Comparison of ENCODE assay signal across 9 cellular contexts in the genomic region with DNA sequence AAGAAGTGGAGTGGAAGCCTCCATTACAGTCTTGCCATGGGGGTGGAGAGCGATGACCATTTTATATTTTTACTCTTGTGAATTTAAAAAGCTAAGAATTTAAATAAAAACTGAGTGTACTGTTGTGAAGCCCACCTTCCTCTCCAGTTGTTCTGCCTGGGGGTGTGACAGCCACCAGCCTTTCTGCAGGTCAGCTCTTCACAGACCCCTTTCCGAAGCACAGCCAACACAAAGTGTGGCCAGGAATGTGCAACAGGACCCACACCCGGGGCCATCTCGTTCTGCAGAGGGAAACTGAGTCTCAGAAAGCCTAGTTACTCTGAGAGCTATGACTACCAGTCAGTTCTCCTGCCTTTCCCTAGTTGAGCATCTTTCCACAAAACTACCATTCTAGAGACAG. TPM values are rescaled to one million over a fixed set of nuclear protein-coding genes. Genes with fewer than 3 reads are reported as not detected.
DNase-seq lines count a peak whose midpoint lies in the region; ATAC-seq and TF ChIP-seq lines count a peak whose summit lies in the region.
"Had no signal": no experiment of that assay in that cellular context is flagged by ENCODE, and none has a peak within 500 bp of the region (broad histone marks: within the 10 kb centered on the region; RNA-seq: fewer than 3 reads in every experiment).

No MANE protein-coding gene starts in this region.

- TF ChIP-seq CTCF in 22Rv1 (IDR thresholded peaks at IDR 0.05): no peak
- no peak for TF ChIP-seq CTCF in HCT116 (IDR thresholded peaks at IDR 0.05 in 2 of 3, conservative IDR thresholded peaks at IDR 0.05 in 1 of 3; ENCODE audit: borderline replicate concordance in 1 of 3, insufficient read depth in 1 of 3, low read depth in 2 of 3, low read length in 2 of 3)
- no peak for TF ChIP-seq CTCF in ascending aorta (IDR thresholded peaks at IDR 0.05)

- no peaks in the 10 kb centered on the region for H3K9me3 ChIP-seq in HCT116 (ENCODE audit: control insufficient read depth in 1 of 2, insufficient read depth in 1 of 2, low read depth in 1 of 2, low read length in 2 of 2)
- H3K9me3 ChIP-seq in ascending aorta: no peaks in the 10 kb centered on the region
- H3K9me3 ChIP-seq in mesodermal cell (ENCODE audit: control insufficient read depth, low read length): no peaks in the 10 kb centered on the region

- POLR2A ChIA-PET in HCT116 (lab: Charles Lee): no interaction called here

- intact Hi-C loops in HCT116 (cut with micrococcal nuclease) (no loop called here), ascending aorta (cut with DNase I) (loop anchor here (5.0 kb wide), 3 partner anchors 284 to 424 kb away; a partner anchor contains a TSS)

- H3K79me2 ChIP-seq in HCT116 (ENCODE audit: insufficient read depth, low read length): peaks cover 59% of the 10 kb centered on the region

- RAD21 ChIA-PET in HCT116 (lab: Charles Lee; ENCODE audit: low non-redundant PET in 1 of 2, low total read pairs in 2 of 2, uncharacterized antibody in 2 of 2, unreplicated experiment in 2 of 2): no interaction called here

- ATAC-seq in HCT116: no peak
- no peak for ATAC-seq in HG03457 (IDR thresholded peaks at IDR 0.05; ENCODE audit: unreplicated experiment)

- DNase-seq in HCT116 (ENCODE audit: low read depth, low spot score) (no peak), ascending aorta (ENCODE audit: low spot score in 2 of 2) (peak in 1 of 2 donors; percentile 58), NCI-H128 (lab: John Stamatoyannopoulos, UW; ENCODE audit: unreplicated experiment) (no peak), NCI-H774 (lab: John Stamatoyannopoulos, UW) (no peak), NCI-H524 treated with DMSO at 0.1 percent for 48 hours (lab: John Stamatoyannopoulos, UW) (no peak)
- DNase-seq: NCI-H510A had no signal

- peak overlapping the region; percentile 94 for H3K9ac ChIP-seq in HCT116 (ENCODE audit: low read length)

- H3K27ac ChIP-seq in 22Rv1: peak overlapping the region; percentile 77; the same call in 1 of the 2 replicates
- H3K27ac ChIP-seq in HCT116 (ENCODE audit: low read depth, low read length): no peak overlapping the region
- no peak overlapping the region for H3K27ac ChIP-seq in ascending aorta
- no peak overlapping the region for H3K27ac ChIP-seq in mesodermal cell (ENCODE audit: low read depth, low read length, severe bottlenecking)

- H3K4me2 ChIP-seq in HCT116 (ENCODE audit: low read length): peak overlapping the region; percentile 96

- 88 to 94% methylated on average over 3 of the region's 4 CpGs for WGBS in mesodermal cell (ENCODE audit: insufficient coverage in 2 of 2), 2 experiments

- no peak overlapping the region for H2AFZ ChIP-seq in HCT116 (ENCODE audit: low read depth, low read length, poor library complexity, severe bottlenecking)

- H3K4me3 ChIP-seq in HCT116 (replicated peaks in 1 of 2; ENCODE audit: low read depth in 1 of 2, low read length in 2 of 2) (peak overlapping the region; percentile 91 to 93), ascending aorta (peak overlapping the region; percentile 90 to 94), mesodermal cell (ENCODE audit: extremely low read depth, insufficient read depth, low read length, poor library complexity, severe bottlenecking) (peak overlapping the region; percentile 92)

- BruUV-seq in HCT116 (replicated peaks; lab: Mats Ljungman, UMichigan): TSS peak; percentile 54

- no peaks in the 10 kb centered on the region for H3K27me3 ChIP-seq in HCT116 (ENCODE audit: insufficient read depth, low read length)
- no peaks in the 10 kb centered on the region for H3K27me3 ChIP-seq in ascending aorta

- no peaks in the 10 kb centered on the region for H3K9me2 ChIP-seq in HCT116 (ENCODE audit: insufficient read depth)

- TF ChIP-seq RAD21 in HCT116 (IDR thresholded peaks at IDR 0.05; ENCODE audit: low read depth): no peak

- CTCF ChIA-PET in HCT116 (lab: Charles Lee): interaction anchor here (1.1 kb wide), 1 partner anchor 24 kb away, joined by 3 read pairs; a partner anchor contains a TSS

- TF ChIP-seq POLR2A in HCT116 (IDR thresholded peaks at IDR 0.05; ENCODE audit: borderline replicate concordance, extremely low read depth, insufficient read depth, insufficient read length): no peak

- H3K4me1 ChIP-seq in HCT116 (ENCODE audit: control insufficient read depth in 1 of 2, insufficient read depth in 2 of 2, low read length in 2 of 2): peaks cover 11 to 28% of the 10 kb centered on the region in 2 experiments; a peak in 3 of 4 replicates
- peaks cover 10 to 18% of the 10 kb centered on the region in 2 donors for H3K4me1 ChIP-seq in ascending aorta
- H3K4me1 ChIP-seq in mesodermal cell (ENCODE audit: control insufficient read depth, insufficient read depth, low read length, poor library complexity, severe bottlenecking): peaks cover 10% of the 10 kb centered on the region

- no peaks in the 10 kb centered on the region for H4K20me1 ChIP-seq in HCT116 (ENCODE audit: insufficient read depth)

- H3K36me3 ChIP-seq in HCT116 (ENCODE audit: control insufficient read depth in 1 of 2, insufficient read depth in 2 of 2, low read length in 2 of 2): peaks cover 22 to 32% of the 10 kb centered on the region in 2 experiments
- H3K36me3 ChIP-seq in ascending aorta: peaks cover 15 to 30% of the 10 kb centered on the region in 2 donors
- peaks cover 49% of the 10 kb centered on the region for H3K36me3 ChIP-seq in mesodermal cell (ENCODE audit: control insufficient read depth, insufficient read depth, low read length)

TF ChIP-seq in HCT116, 20 proteins besides CTCF, POLR2A, EP300 and RAD21:
- TF ChIP-seq ELF1 (IDR thresholded peaks at IDR 0.05; ENCODE audit: borderline replicate concordance, low read depth) (no peak), CEBPB (IDR thresholded peaks at IDR 0.05; ENCODE audit: low read depth) (no peak), JUND (IDR thresholded peaks at IDR 0.05) (no peak), EZH2phosphoT487 (IDR thresholded peaks at IDR 0.05; ENCODE audit: borderline replicate concordance) (no peak), EZH2 (IDR thresholded peaks at IDR 0.05) (no peak), POLR2AphosphoS5 (IDR thresholded peaks at IDR 0.05; ENCODE audit: low read depth, low read length) (no peak), CBX3 (IDR thresholded peaks at IDR 0.05; ENCODE audit: low read depth) (no peak), FOSL1 (IDR thresholded peaks at IDR 0.05; ENCODE audit: low read depth) (no peak), ZFX (IDR thresholded peaks at IDR 0.05) (no peak), YY1 (IDR thresholded peaks at IDR 0.05; ENCODE audit: extremely low read depth, insufficient replicate concordance, low read depth, low read length) (no peak), SIN3A (IDR thresholded peaks at IDR 0.05; ENCODE audit: low read depth) (no peak)
- TF ChIP-seq, protein P1, sequence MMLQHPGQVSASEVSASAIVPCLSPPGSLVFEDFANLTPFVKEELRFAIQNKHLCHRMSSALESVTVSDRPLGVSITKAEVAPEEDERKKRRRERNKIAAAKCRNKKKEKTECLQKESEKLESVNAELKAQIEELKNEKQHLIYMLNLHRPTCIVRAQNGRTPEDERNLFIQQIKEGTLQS (IDR thresholded peaks at IDR 0.05): no peak
- TF ChIP-seq, protein P2, sequence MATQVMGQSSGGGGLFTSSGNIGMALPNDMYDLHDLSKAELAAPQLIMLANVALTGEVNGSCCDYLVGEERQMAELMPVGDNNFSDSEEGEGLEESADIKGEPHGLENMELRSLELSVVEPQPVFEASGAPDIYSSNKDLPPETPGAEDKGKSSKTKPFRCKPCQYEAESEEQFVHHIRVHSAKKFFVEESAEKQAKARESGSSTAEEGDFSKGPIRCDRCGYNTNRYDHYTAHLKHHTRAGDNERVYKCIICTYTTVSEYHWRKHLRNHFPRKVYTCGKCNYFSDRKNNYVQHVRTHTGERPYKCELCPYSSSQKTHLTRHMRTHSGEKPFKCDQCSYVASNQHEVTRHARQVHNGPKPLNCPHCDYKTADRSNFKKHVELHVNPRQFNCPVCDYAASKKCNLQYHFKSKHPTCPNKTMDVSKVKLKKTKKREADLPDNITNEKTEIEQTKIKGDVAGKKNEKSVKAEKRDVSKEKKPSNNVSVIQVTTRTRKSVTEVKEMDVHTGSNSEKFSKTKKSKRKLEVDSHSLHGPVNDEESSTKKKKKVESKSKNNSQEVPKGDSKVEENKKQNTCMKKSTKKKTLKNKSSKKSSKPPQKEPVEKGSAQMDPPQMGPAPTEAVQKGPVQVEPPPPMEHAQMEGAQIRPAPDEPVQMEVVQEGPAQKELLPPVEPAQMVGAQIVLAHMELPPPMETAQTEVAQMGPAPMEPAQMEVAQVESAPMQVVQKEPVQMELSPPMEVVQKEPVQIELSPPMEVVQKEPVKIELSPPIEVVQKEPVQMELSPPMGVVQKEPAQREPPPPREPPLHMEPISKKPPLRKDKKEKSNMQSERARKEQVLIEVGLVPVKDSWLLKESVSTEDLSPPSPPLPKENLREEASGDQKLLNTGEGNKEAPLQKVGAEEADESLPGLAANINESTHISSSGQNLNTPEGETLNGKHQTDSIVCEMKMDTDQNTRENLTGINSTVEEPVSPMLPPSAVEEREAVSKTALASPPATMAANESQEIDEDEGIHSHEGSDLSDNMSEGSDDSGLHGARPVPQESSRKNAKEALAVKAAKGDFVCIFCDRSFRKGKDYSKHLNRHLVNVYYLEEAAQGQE (IDR thresholded peaks at IDR 0.05; ENCODE audit: low read depth): no peak

RNA-seq across cellular contexts. Expression of a gene that starts 1.4 kb away (rescaled TPM):
- total RNA-seq in HCT116 (2021; ENCODE audit: unreplicated experiment) (80.1 TPM), ascending aorta (42.5 TPM)
- polyA plus RNA-seq in HCT116 (2012): 61.9 and 78.0 TPM in 2 replicates
- 24.7 TPM for polyA plus RNA-seq in mesodermal cell (2013, experiment 1 of 2)
- 21.8 TPM for polyA plus RNA-seq in mesodermal cell (2013, experiment 2 of 2)

RNA-seq across cellular contexts. Expression of a gene that starts 23.3 kb away (rescaled TPM):
- total RNA-seq in HCT116 (2021; ENCODE audit: unreplicated experiment) (13.4 TPM), ascending aorta (37.3 TPM)
- polyA plus RNA-seq in HCT116 (2012): 9.6 and 12.2 TPM in 2 replicates
- polyA plus RNA-seq in mesodermal cell (2013, experiment 1 of 2): 11.6 TPM
- polyA plus RNA-seq in mesodermal cell (2013, experiment 2 of 2): 11.5 TPM
